Comparison of ENCODE assay signal across 16 cellular contexts in the genomic region with DNA sequence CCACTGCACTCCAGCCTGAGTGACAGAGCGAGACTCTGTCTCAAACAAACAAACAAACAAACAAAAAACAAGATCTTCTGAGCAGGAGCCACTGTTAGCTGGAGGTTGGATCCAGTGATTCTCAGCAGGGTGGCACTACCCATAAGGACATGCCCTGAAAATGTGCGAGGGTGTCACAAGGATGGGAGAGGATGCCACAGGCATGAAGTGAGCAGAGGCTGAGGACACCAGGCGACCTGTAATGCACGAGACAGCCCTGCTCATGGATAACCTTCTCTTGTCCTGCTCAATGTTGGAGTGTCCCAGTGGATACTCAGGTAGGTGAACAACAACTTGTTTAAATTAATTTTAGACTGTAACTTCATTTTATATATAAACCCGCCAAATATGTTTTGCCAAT.
"Had no signal": no experiment of that assay in that cellular context is flagged by ENCODE, and none has a peak within 500 bp of the region (broad histone marks: within the 10 kb centered on the region; RNA-seq: fewer than 3 reads in every experiment).

No MANE protein-coding gene starts in this region.

- H3K9ac ChIP-seq: KMS-11 had no signal

- ATAC-seq: K562, SK-N-SH treated with all-trans-retinoic acid at 6 μM for 48 hours had no signal

- H3K4me3 Mint-ChIP-seq: IgD-negative memory B cell had no signal

- H3K4me2 ChIP-seq: KMS-11 had no signal

- DNase-seq: Kasumi-1, MM.1S, NCI-H1436, NCI-H187, NCI-H2081 treated with DMSO at 0.1 percent for 48 hours, NCI-H2171 treated with DMSO at 0.1 percent for 48 hours, NCI-H446 treated with DMSO at 0.1 percent for 48 hours, NCI-H510A treated with DMSO at 0.1 percent for 48 hours, NCI-H526, NCI-H82, RPMI8226, SHP77 had no signal

- H3K4me1 Mint-ChIP-seq: IgD-negative memory B cell had no signal

- H3K4me3 ChIP-seq: K562 had no signal

- H3K27ac Mint-ChIP-seq: IgD-negative memory B cell had no signal

- H3K36me3 Mint-ChIP-seq: IgD-negative memory B cell had no signal

- H3K27ac ChIP-seq: KMS-11 had no signal
